In genomic region chr12:69442894-69443293, GRCh38 we compare ENCODE assay signal across 19 cellular contexts. TPM values are rescaled to one million over a fixed set of nuclear protein-coding genes. Genes with fewer than 3 reads are reported as not detected.
A peak's percentile ranks its signal among the peaks of the same experiment; 100 is the strongest.
DNase-seq lines count a peak whose midpoint lies in the region; ATAC-seq and TF ChIP-seq lines count a peak whose summit lies in the region.
"Had no signal": no experiment of that assay in that cellular context is flagged by ENCODE, and none has a peak within 500 bp of the region (broad histone marks: within the 10 kb centered on the region; RNA-seq: fewer than 3 reads in every experiment).

No MANE protein-coding gene starts in this region.

- H3K4me3 ChIP-seq in GM23248 (no peak overlapping the region), Panc1 (ENCODE audit: low read depth in 2 of 2, low read length in 2 of 2) (no peak overlapping the region), neuronal stem cell (ENCODE audit: low read length in 2 of 2) (no peak overlapping the region), stomach (no peak overlapping the region)
- H3K4me3 ChIP-seq: lower lobe of right lung, pancreas had no signal

- no peak overlapping the region for H2AFZ ChIP-seq in GM23248
- no peak overlapping the region for H2AFZ ChIP-seq in neuronal stem cell (ENCODE audit: low read length)

- POLR2A ChIA-PET in Panc1 (lab: Charles Lee): no interaction called here

- no peaks in the 10 kb centered on the region for H3K9me2 ChIP-seq in GM23248 (ENCODE audit: insufficient read depth)

- H2AK5ac ChIP-seq in neuronal stem cell (ENCODE audit: low read depth, low read length): no peak overlapping the region

- no peak overlapping the region for H3K23ac ChIP-seq in neuronal stem cell (ENCODE audit: low read depth, low read length, poor library complexity)

- no peaks in the 10 kb centered on the region for H3F3A ChIP-seq in GM23248 (ENCODE audit: insufficient read depth)

- no peak overlapping the region for H4K91ac ChIP-seq in neuronal stem cell (ENCODE audit: low read depth, low read length, poor library complexity)

- in situ Hi-C loops in GM23248 (cut with MboI): no loop called here
- in situ Hi-C loops in Panc1 (cut with HindIII; ENCODE audit: low pct_unique_long_range_greater_than_20kb, low sequenced_read_pairs): no loop called here

- peak; percentile 77 for ATAC-seq in Panc1
- ATAC-seq in GM19455 (IDR thresholded peaks at IDR 0.05; ENCODE audit: unreplicated experiment): no peak
- ATAC-seq: activated CD8-positive, alpha-beta T cell treated with anti-CD3 and anti-CD28 coated beads, Interleukin-2, amount 10 ng/mL, durations not matched to agents 7 days and 5 days; lower lobe of right lung; pancreas; T-cell had no signal

- CTCF ChIA-PET in Panc1 (lab: Charles Lee): interaction anchor here (0.7 kb wide), 1 partner anchor 35 kb away, joined by 8 read pairs; no protein-coding TSS in a partner anchor

- H3K4me1 ChIP-seq in GM23248 (ENCODE audit: insufficient read depth) (no peaks in the 10 kb centered on the region), Panc1 (ENCODE audit: control insufficient read depth, insufficient read depth, low read length) (no peaks in the 10 kb centered on the region), neuronal stem cell (ENCODE audit: control insufficient read depth in 2 of 2, insufficient read depth in 1 of 2, low read depth in 1 of 2, low read length in 2 of 2) (no peaks in the 10 kb centered on the region), stomach (peaks cover 0 to 15% (median 2%) of the 10 kb centered on the region in 4 donors)
- H3K4me1 ChIP-seq: lower lobe of right lung had no signal

- no peak overlapping the region for H4K8ac ChIP-seq in neuronal stem cell (ENCODE audit: low read depth, low read length)

- no peaks in the 10 kb centered on the region for H4K20me1 ChIP-seq in GM23248 (ENCODE audit: insufficient read depth)

- no peak overlapping the region for H2BK5ac ChIP-seq in neuronal stem cell (ENCODE audit: low read length)

- no peak overlapping the region for H3K4me2 ChIP-seq in GM23248 (ENCODE audit: unreplicated experiment)
- no peak overlapping the region for H3K4me2 ChIP-seq in neuronal stem cell (ENCODE audit: insufficient read depth, low read length, poor library complexity, severe bottlenecking)

- no peak for TF ChIP-seq EP300 in stomach (IDR thresholded peaks at IDR 0.05)

- H3K9me3 ChIP-seq in GM23248 (ENCODE audit: low read depth) (no peaks in the 10 kb centered on the region), Panc1 (ENCODE audit: control insufficient read depth, insufficient read depth, low read depth, low read length) (no peaks in the 10 kb centered on the region), neuronal stem cell (replicated peaks in 1 of 2; ENCODE audit: control insufficient read depth in 2 of 2, insufficient read depth in 1 of 2, low read depth in 1 of 2, low read length in 2 of 2) (no peaks in the 10 kb centered on the region), stomach (no peaks in the 10 kb centered on the region)
- H3K9me3 ChIP-seq: lower lobe of right lung, pancreas had no signal

- TF ChIP-seq CTCF in Panc1 (IDR thresholded peaks at IDR 0.05) (no peak), stomach (IDR thresholded peaks at IDR 0.05) (no peak)

- no peaks in the 10 kb centered on the region for H3K79me2 ChIP-seq in GM23248 (ENCODE audit: insufficient read depth)

- H2BK15ac ChIP-seq in neuronal stem cell (ENCODE audit: low read length): no peak overlapping the region

- no peak overlapping the region for H2BK12ac ChIP-seq in neuronal stem cell (ENCODE audit: low read length)

- no peaks in the 10 kb centered on the region for H3K36me3 ChIP-seq in GM23248 (ENCODE audit: low read depth)
- no peaks in the 10 kb centered on the region for H3K36me3 ChIP-seq in Panc1 (ENCODE audit: control insufficient read depth, insufficient read depth, low read length)
- no peaks in the 10 kb centered on the region for H3K36me3 ChIP-seq in neuronal stem cell (replicated peaks in 1 of 2; ENCODE audit: control insufficient read depth in 2 of 2, insufficient read depth in 2 of 2, low read length in 2 of 2)
- H3K36me3 ChIP-seq in stomach: no peaks in the 10 kb centered on the region
- H3K36me3 ChIP-seq: lower lobe of right lung, pancreas had no signal

- TF ChIP-seq POLR2A in stomach (IDR thresholded peaks at IDR 0.05): no peak

- H3K18ac ChIP-seq in neuronal stem cell (ENCODE audit: low read length): peak overlapping the region; percentile 5

- DNase-seq in GM23248 (peak; percentile 64), Panc1 (ENCODE audit: low read depth, low spot score) (peak; percentile 24), dermis blood vessel endothelial cell (peak; percentile 52), neuronal stem cell (ENCODE audit: low spot score) (no peak), stomach (no peak), hypothalamus (lab: John Stamatoyannopoulos, UW) (no peak)
- DNase-seq: activated CD8-positive, alpha-beta T cell treated with anti-CD3 and anti-CD28 coated beads, Interleukin-2, amount 10 ng/mL, durations not matched to agents 7 days and 5 days; activated naive CD8-positive, alpha-beta T cell treated with anti-CD3 and anti-CD28 coated beads, Interleukin-2, amount 10 ng/mL, durations not matched to agents 7 days and 5 days; activated T-cell treated with anti-CD3 and anti-CD28 coated beads, Interleukin-2, amount 50 U/mL, for 48 hours; KG1; lower lobe of right lung; NCI-H2171; NK-92 treated with Interleukin-12 subunit alpha and Interleukin-12 subunit beta, amount 100 ng/mL, for 24 hours; pancreas; small intestine; stimulated activated CD4-positive, alpha-beta T cell treated with anti-CD3 and anti-CD28 coated beads, Interleukin-4, amount 100 ng/mL, for 4 hours; stimulated activated CD8-positive, alpha-beta memory T cell treated with anti-CD3 and anti-CD28 coated beads, Interleukin-4, amount 100 ng/mL, for 48 hours; T-cell had no signal

- H3K27me3 ChIP-seq in GM23248 (replicated peaks; ENCODE audit: insufficient read depth) (no peaks in the 10 kb centered on the region), Panc1 (ENCODE audit: control insufficient read depth, insufficient read depth, low read length) (no peaks in the 10 kb centered on the region), neuronal stem cell (ENCODE audit: control insufficient read depth in 3 of 3, insufficient read depth in 3 of 3, low read depth in 1 of 3, low read length in 3 of 3) (no peaks in the 10 kb centered on the region), stomach (no peaks in the 10 kb centered on the region)
- H3K27me3 ChIP-seq: pancreas had no signal

- H3K14ac ChIP-seq in neuronal stem cell (ENCODE audit: low read length): no peak overlapping the region

- H3K9ac ChIP-seq in GM23248 (no peak overlapping the region), neuronal stem cell (ENCODE audit: low read depth, low read length, poor library complexity) (no peak overlapping the region)

- WGBS in GM23248 (ENCODE audit: low coverage in 1 of 2, low lambda C conversion rate in 2 of 2, missing lambda C conversion rate in 2 of 2), 2 experiments: 14 to 15% methylated on average over 3 of the region's 3 CpGs
- no CpG with 5 or more reads among the region's 3 CpGs for WGBS in neuronal stem cell (ENCODE audit: extremely low coverage in 2 of 2, insufficient read length in 2 of 2, insufficient replicate concordance in 1 of 2), 2 donors
- WGBS in stomach, 5 donors: 64 to 80% (median 76%) methylated on average over 3 of the region's 3 CpGs

- intact Hi-C loops in Panc1 (cut with micrococcal nuclease; ENCODE audit: unreplicated experiment): no loop called here
- intact Hi-C loops in stomach (cut with DNase I; ENCODE audit: low total_unique reads): no loop called here

- no TSS peak for BruUV-seq in Panc1 (replicated peaks; lab: Mats Ljungman, UMichigan)

- no peak overlapping the region for H2BK120ac ChIP-seq in neuronal stem cell (ENCODE audit: low read depth, low read length)

- H3K27ac ChIP-seq in GM23248 (no peak overlapping the region), Panc1 (ENCODE audit: low read length) (no peak overlapping the region), neuronal stem cell (replicated peaks; ENCODE audit: low read length) (no peak overlapping the region), stomach (no peak overlapping the region)
- H3K27ac ChIP-seq: lower lobe of right lung, pancreas had no signal

- no peaks in the 10 kb centered on the region for H3K79me1 ChIP-seq in neuronal stem cell (ENCODE audit: low read depth, low read length)

- no peak overlapping the region for H3K4ac ChIP-seq in neuronal stem cell (ENCODE audit: low read length)

RNA-seq across cellular contexts. Expression of gene FRS2, which starts 27.3 kb away (rescaled TPM):
- total RNA-seq in GM23248 (2014; rRNA removed; shearing (Covaris generic)): 41.2 and 79.5 TPM in 2 replicates
- polyA plus RNA-seq in GM23248 (2016; fragmentation: Nextera tagmentation; extraction: Ambion mirVana) (21.7 and 25.5 TPM in 2 replicates), stomach (10 to 100 TPM in 1 of 3 donors, 1 to 10 TPM in 2; 3.4 to 10.2 (median 8.2) TPM)
- total RNA-seq in Panc1 (2021; ENCODE audit: unreplicated experiment) (26.6 TPM), dermis blood vessel endothelial cell (17.4 and 23.3 TPM in 2 replicates), stomach (10 to 100 TPM in 4 of 5 donors, 1 to 10 TPM in 1; 2.0 to 71.0 (median 31.7) TPM)
- polyA plus RNA-seq in Panc1 (2012; ENCODE audit: insufficient read length): 8.2 TPM
- polyA plus RNA-seq in neuronal stem cell (2013, experiment 1 of 2): 19.7 TPM
- polyA plus RNA-seq in neuronal stem cell (2013, experiment 2 of 2): 21.9 TPM

Comparison
In these comparisons a context has a peak if more than half of its experiments do, and no peak if none do; other contexts are left out.
1. DNase-seq: peak in GM23248 (single experiment), Panc1 (single experiment) and dermis blood vessel endothelial cell (single experiment); none in neuronal stem cell (single experiment), stomach (single experiment) and hypothalamus (0 of 51).